In genomic region chr22:38454361-38455062, GRCh38 we compare ENCODE assay signal across 10 cellular contexts. TPM values are rescaled to one million over a fixed set of nuclear protein-coding genes. Genes with fewer than 3 reads are reported as not detected.
DNase-seq lines count a peak whose midpoint lies in the region; ATAC-seq and TF ChIP-seq lines count a peak whose summit lies in the region.
"Had no signal": no experiment of that assay in that cellular context is flagged by ENCODE, and none has a peak within 500 bp of the region (broad histone marks: within the 10 kb centered on the region; RNA-seq: fewer than 3 reads in every experiment).

No MANE protein-coding gene starts in this region.

- H3K9me3 ChIP-seq in HUES48 (ENCODE audit: control insufficient read depth, insufficient read depth, low read length) (no peaks in the 10 kb centered on the region), adrenal gland (replicated peaks in 1 of 3) (no peaks in the 10 kb centered on the region)
- no peaks in the 10 kb centered on the region for H3K9me3 ChIP-seq in naive thymus-derived CD4-positive, alpha-beta T cell (ENCODE audit: control insufficient read depth in 2 of 3, low read length in 3 of 3)

- peak overlapping the region; percentile 70 to 88 (median 84) for H3K4me3 Mint-ChIP-seq in naive thymus-derived CD4-positive, alpha-beta T cell

- H3K27me3 Mint-ChIP-seq in naive thymus-derived CD4-positive, alpha-beta T cell, result peaks cover 56 to 84% (median 73%) of the 10 kb centered on the region in 5 donors

- no peak for TF ChIP-seq POLR2A in adrenal gland (IDR thresholded peaks at IDR 0.05)

- DNase-seq in 8988T (peak; percentile 46), adrenal gland (no peak), NCI-H1694 treated with DMSO at 0.1 percent for 48 hours (lab: John Stamatoyannopoulos, UW) (no peak)
- peak; percentile 19 for DNase-seq in central memory CD4-positive, alpha-beta T cell
- peak in 4 of 9 donors; percentile 22 to 39 (median 26) for DNase-seq in naive thymus-derived CD4-positive, alpha-beta T cell
- DNase-seq: NCI-H2081 treated with DMSO at 0.1 percent for 48 hours had no signal

- peaks cover 6% of the 10 kb centered on the region; the same call in 1 of the 2 replicates for H3K4me1 ChIP-seq in HUES48 (ENCODE audit: control insufficient read depth, insufficient read depth, low read length)
- H3K4me1 ChIP-seq in naive thymus-derived CD4-positive, alpha-beta T cell (ENCODE audit: control insufficient read depth in 2 of 2, insufficient read depth in 2 of 2, low read length in 2 of 2), result peaks cover 0 to 5% of the 10 kb centered on the region in 2 donors
- peaks cover 0 to 8% of the 10 kb centered on the region in 2 donors for H3K4me1 ChIP-seq in adrenal gland (replicated peaks in 1 of 2)

- H3K27ac ChIP-seq in HUES48 (ENCODE audit: low read depth, low read length), result no peak overlapping the region
- H3K27ac ChIP-seq in naive thymus-derived CD4-positive, alpha-beta T cell (ENCODE audit: low read depth, low read length), result no peak overlapping the region
- no peak overlapping the region for H3K27ac ChIP-seq in adrenal gland

- H3K4me1 Mint-ChIP-seq in naive thymus-derived CD4-positive, alpha-beta T cell, result peaks cover 5 to 15% (median 14%) of the 10 kb centered on the region in 7 donors

- WGBS in adrenal gland, 4 donors, result 8 to 40% (median 14%) methylated on average over 7 to 64 of the region's 64 CpGs

- peaks cover 0 to 3% (median 0%) of the 10 kb centered on the region in 5 donors for H3K36me3 Mint-ChIP-seq in naive thymus-derived CD4-positive, alpha-beta T cell

- H3K27ac Mint-ChIP-seq in naive thymus-derived CD4-positive, alpha-beta T cell, result peak overlapping the region in 1 of 9 donors; percentile 81

- peaks cover 66% of the 10 kb centered on the region for H3K27me3 ChIP-seq in HUES48 (ENCODE audit: control insufficient read depth, insufficient read depth, low read length)
- peaks cover 5 to 14% of the 10 kb centered on the region in 2 donors for H3K27me3 ChIP-seq in naive thymus-derived CD4-positive, alpha-beta T cell (ENCODE audit: control insufficient read depth in 2 of 2, insufficient read depth in 2 of 2, low read length in 2 of 2)
- peaks cover 26% of the 10 kb centered on the region for H3K27me3 ChIP-seq in adrenal gland

- ATAC-seq in naive thymus-derived CD4-positive, alpha-beta T cell, result peak; percentile 36
- ATAC-seq in GM19035 (IDR thresholded peaks at IDR 0.05; ENCODE audit: unreplicated experiment), result no peak
- no peak for ATAC-seq in GM18858 (IDR thresholded peaks at IDR 0.05; ENCODE audit: unreplicated experiment)

- H3K36me3 ChIP-seq in HUES48 (ENCODE audit: control insufficient read depth, insufficient read depth, low read length) (no peaks in the 10 kb centered on the region), adrenal gland (replicated peaks in 1 of 2) (no peaks in the 10 kb centered on the region)
- H3K36me3 ChIP-seq in naive thymus-derived CD4-positive, alpha-beta T cell (ENCODE audit: control insufficient read depth in 2 of 3, insufficient read depth in 3 of 3, low read length in 3 of 3), result no peaks in the 10 kb centered on the region

- H3K9me3 Mint-ChIP-seq in naive thymus-derived CD4-positive, alpha-beta T cell, result peaks cover 0 to 3% (median 0%) of the 10 kb centered on the region in 11 donors

- no peak for TF ChIP-seq CTCF in adrenal gland (IDR thresholded peaks at IDR 0.05)

- CTCF ChIA-PET in naive thymus-derived CD4-positive, alpha-beta T cell (lab: Charles Lee), result no interaction called here

- intact Hi-C loops in naive thymus-derived CD4-positive, alpha-beta T cell (cut with micrococcal nuclease), result no loop called here
- intact Hi-C loops in adrenal gland (cut with DNase I), result no loop called here

- no peak overlapping the region for H3K9ac ChIP-seq in HUES48 (ENCODE audit: low read depth, low read length)

- POLR2A ChIA-PET in naive thymus-derived CD4-positive, alpha-beta T cell (lab: Charles Lee), result no interaction called here

- peak overlapping the region; percentile 53; the same call in 1 of the 2 replicates for H3K4me3 ChIP-seq in HUES48 (ENCODE audit: low read depth, low read length)
- H3K4me3 ChIP-seq in naive thymus-derived CD4-positive, alpha-beta T cell (ENCODE audit: low read length), result peak overlapping the region; percentile 43
- H3K4me3 ChIP-seq in adrenal gland, result peak overlapping the region in 1 of 4 donors; percentile 65

RNA-seq across cellular contexts. Expression of gene KCNJ4, which starts 0.5 kb away (rescaled TPM):
- total RNA-seq in naive thymus-derived CD4-positive, alpha-beta T cell, result not detected
- polyA plus RNA-seq in naive thymus-derived CD4-positive, alpha-beta T cell, result not detected
- total RNA-seq in adrenal gland, result under 1 TPM in 4 of 8 donors, not detected in 4; 0.20 to 0.38 (median 0.31) TPM
- under 1 TPM; 0.07 to 0.56 (median 0.27) TPM for polyA plus RNA-seq in adrenal gland
- total RNA-seq: dermis microvascular lymphatic vessel endothelial cell had no signal

RNA-seq across cellular contexts. Expression of gene KDELR3, which starts 13.4 kb away (rescaled TPM):
- total RNA-seq in naive thymus-derived CD4-positive, alpha-beta T cell, result under 1 TPM in 1 of 5 experiments, not detected in 4; 0.80 TPM
- polyA plus RNA-seq in naive thymus-derived CD4-positive, alpha-beta T cell, result not detected
- 10 to 100 TPM in 3 of 8 donors, 1 to 10 TPM in 5; 5.1 to 18.0 (median 8.3) TPM for total RNA-seq in adrenal gland
- polyA plus RNA-seq in adrenal gland, result 10 to 100 TPM in 2 of 3 donors, 1 to 10 TPM in 1; 8.0 to 11.0 (median 10.2) TPM

RNA-seq across cellular contexts. Expression of gene DDX17, which starts 51.6 kb away (rescaled TPM):
- 1,000 to 10,000 TPM in 2 of 5 experiments, 100 to 1,000 TPM in 3; 478 to 1,097 (median 684) TPM for total RNA-seq in naive thymus-derived CD4-positive, alpha-beta T cell
- 10 to 100 TPM; 37.7 to 43.4 TPM for polyA plus RNA-seq in naive thymus-derived CD4-positive, alpha-beta T cell
- total RNA-seq in adrenal gland, result 100 to 1,000 TPM; 218 to 668 (median 474) TPM
- 100 to 1,000 TPM; 184 to 342 (median 203) TPM for polyA plus RNA-seq in adrenal gland

Comparison
In these comparisons a context has a peak if more than half of its experiments do, and no peak if none do; other contexts are left out.
1. DNase-seq: peak in 8988T (single experiment) and central memory CD4-positive, alpha-beta T cell (single experiment); none in adrenal gland (0 of 7) and NCI-H1694 treated with DMSO at 0.1 percent for 48 hours (single experiment).